ENCODE assay signal across 17 cellular contexts in the genomic region with DNA sequence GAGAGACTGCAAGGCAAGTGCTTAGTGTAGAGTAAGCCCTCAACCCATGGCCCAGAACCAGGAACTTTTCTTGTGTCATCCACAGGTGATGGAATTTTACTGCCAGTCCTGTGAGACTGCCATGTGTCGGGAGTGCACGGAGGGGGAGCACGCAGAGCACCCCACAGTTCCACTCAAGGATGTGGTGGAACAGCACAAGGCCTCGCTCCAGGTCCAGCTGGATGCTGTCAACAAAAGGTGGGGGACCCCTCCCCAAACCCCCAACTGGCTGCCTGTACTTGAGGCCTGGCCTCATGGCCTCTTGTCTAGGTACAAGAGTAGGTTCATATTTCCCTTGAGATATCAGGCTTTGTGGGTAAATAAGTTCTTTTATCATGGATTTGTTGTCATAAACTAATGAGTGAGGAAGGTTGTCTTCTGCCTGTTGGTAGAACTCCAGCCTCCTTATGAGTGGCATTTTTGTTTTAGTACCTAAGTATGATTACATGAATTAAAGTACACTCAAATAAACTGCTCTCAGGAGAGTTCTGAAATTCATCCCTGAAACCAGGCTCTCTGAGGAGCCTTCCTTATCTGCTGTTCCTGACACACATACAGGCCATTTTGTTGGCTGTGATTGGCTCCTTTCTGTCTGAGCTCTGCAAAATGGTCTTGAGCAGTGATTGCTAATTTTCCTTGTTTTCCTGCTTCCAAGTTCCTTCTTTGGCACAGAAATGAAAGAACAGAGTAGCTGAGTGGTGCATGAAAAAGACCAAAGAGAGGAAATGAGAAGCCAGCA.
"Had no signal": no experiment of that assay in that cellular context is flagged by ENCODE, and none has a peak within 500 bp of the region (broad histone marks: within the 10 kb centered on the region; RNA-seq: fewer than 3 reads in every experiment).

No MANE protein-coding gene starts in this region.

- H3K27ac ChIP-seq: neutrophil, transverse colon had no signal

- DNase-seq: activated CD4-positive, alpha-beta memory T cell treated with anti-CD3 and anti-CD28 coated beads for 36 hours; activated CD8-positive, alpha-beta memory T cell treated with anti-CD3 and anti-CD28 coated beads, Interleukin-2, amount 10 ng/mL, durations not matched to agents 7 days and 5 days; activated effector memory CD4-positive, alpha-beta T cell treated with Interleukin-2 at 50 U/mL for 16 hours; activated naive CD4-positive, alpha-beta T cell treated with anti-CD3 and anti-CD28 coated beads, Interleukin-2, amount 50 U/mL, for 16 hours; activated T-cell treated with anti-CD3 and anti-CD28 coated beads, Interleukin-2, amount 50 U/mL, for 1 hour; cortex of kidney; effector CD8-positive, alpha-beta T cell; head of caudate nucleus; naive B cell; SHP77 treated with DMSO at 0.1 percent for 48 hours; T-helper 1 cell; T1000; transverse colon had no signal

- H3K4me3 Mint-ChIP-seq: activated CD4-positive, alpha-beta memory T cell treated with anti-CD3 and anti-CD28 coated beads for 36 hours; activated CD8-positive, alpha-beta memory T cell treated with anti-CD3 and anti-CD28 coated beads, Interleukin-2, amount 10 ng/mL, durations not matched to agents 7 days and 5 days; central memory CD8-positive, alpha-beta T cell; naive B cell; stimulated activated memory B cell treated with anti-CD40 and anti-IgM and Interleukin-4, amounts not matched to agents 10 μg/mL and 1 μg/mL and 100 μg/mL, for 72 hours had no signal

- H3K9me3 Mint-ChIP-seq: central memory CD8-positive, alpha-beta T cell; stimulated activated memory B cell treated with anti-CD40 and anti-IgM and Interleukin-4, amounts not matched to agents 10 μg/mL and 1 μg/mL and 100 μg/mL, for 72 hours had no signal

- H3K36me3 Mint-ChIP-seq: activated CD8-positive, alpha-beta memory T cell treated with anti-CD3 and anti-CD28 coated beads, Interleukin-2, amount 10 ng/mL, durations not matched to agents 7 days and 5 days had no signal

- H3K27me3 Mint-ChIP-seq: activated CD4-positive, alpha-beta memory T cell treated with anti-CD3 and anti-CD28 coated beads for 36 hours; stimulated activated memory B cell treated with anti-CD40 and anti-IgM and Interleukin-4, amounts not matched to agents 10 μg/mL and 1 μg/mL and 100 μg/mL, for 72 hours had no signal

- H3K4me3 ChIP-seq: transverse colon had no signal

- H3K27me3 ChIP-seq: neutrophil, transverse colon had no signal

- H3K9me3 ChIP-seq: neutrophil, transverse colon had no signal

- H3K4me1 Mint-ChIP-seq: activated CD8-positive, alpha-beta memory T cell treated with anti-CD3 and anti-CD28 coated beads, Interleukin-2, amount 10 ng/mL, durations not matched to agents 7 days and 5 days; central memory CD8-positive, alpha-beta T cell had no signal

- ATAC-seq: activated CD8-positive, alpha-beta memory T cell treated with anti-CD3 and anti-CD28 coated beads, Interleukin-2, amount 10 ng/mL, durations not matched to agents 7 days and 5 days; SK-N-SH treated with all-trans-retinoic acid at 6 μM for 48 hours; stimulated activated memory B cell treated with anti-CD40 and anti-IgM and Interleukin-4, amounts not matched to agents 10 μg/mL and 1 μg/mL and 100 μg/mL, for 72 hours had no signal

- H3K36me3 ChIP-seq: neutrophil had no signal
